32 cellular contexts compared by ENCODE assay signal in genomic region chr17:59694344-59694743, GRCh38. TPM values are rescaled to one million over a fixed set of nuclear protein-coding genes. Genes with fewer than 3 reads are reported as not detected.
DNase-seq lines count a peak whose midpoint lies in the region; ATAC-seq, FAIRE-seq and TF ChIP-seq lines count a peak whose summit lies in the region.
"Had no signal": no experiment of that assay in that cellular context is flagged by ENCODE, and none has a peak within 500 bp of the region (broad histone marks: within the 10 kb centered on the region; RNA-seq: fewer than 3 reads in every experiment).

No MANE protein-coding gene starts in this region.

- intact Hi-C loops in activated CD8-positive, alpha-beta T cell treated with anti-CD3 and anti-CD28 coated beads for 36 hours (cut with micrococcal nuclease) = no loop called here

- no peak for FAIRE-seq in astrocyte (lab: Jason Lieb, UNC)
- FAIRE-seq: A204.1, colon, H1, RCC 7860 had no signal

- ATAC-seq in activated CD8-positive, alpha-beta T cell treated with anti-CD3 and anti-CD28 coated beads for 36 hours = no peak
- no peak for ATAC-seq in activated CD8-positive, alpha-beta T cell treated with anti-CD3 and anti-CD28 coated beads, Interleukin-2, amount 10 ng/mL, durations not matched to agents 7 days and 5 days
- no peak for ATAC-seq in HG03097 (IDR thresholded peaks at IDR 0.05; ENCODE audit: low FRiP score, unreplicated experiment)
- ATAC-seq: esophagus mucosa, left colon had no signal

- CTCF ChIA-PET in activated CD8-positive, alpha-beta T cell treated with anti-CD3 and anti-CD28 coated beads for 36 hours (lab: Charles Lee) = no interaction called here
- CTCF ChIA-PET in activated CD8-positive, alpha-beta T cell treated with anti-CD3 and anti-CD28 coated beads, Interleukin-2, amount 10 ng/mL, durations not matched to agents 7 days and 5 days (lab: Charles Lee) = no interaction called here
- CTCF ChIA-PET in HEK293 (lab: Yijun Ruan, JAX) = no interaction called here

- peaks cover 63% of the 10 kb centered on the region for H4K20me1 ChIP-seq in astrocyte (ENCODE audit: insufficient read depth, low read length)

- H2AFZ ChIP-seq in astrocyte (ENCODE audit: low read depth, low read length) = no peak overlapping the region
- H2AFZ ChIP-seq: hepatocyte, neural progenitor cell had no signal

- H3K27ac ChIP-seq in HEK293 (ENCODE audit: extremely low read depth, low read depth, low read length) = no peak overlapping the region
- no peak overlapping the region for H3K27ac ChIP-seq in astrocyte (ENCODE audit: low read depth, low read length)
- H3K27ac ChIP-seq: hepatocyte, neural progenitor cell, sigmoid colon had no signal

- H3K9me3 Mint-ChIP-seq in activated CD8-positive, alpha-beta T cell treated with anti-CD3 and anti-CD28 coated beads for 36 hours = no peaks in the 10 kb centered on the region
- H3K9me3 Mint-ChIP-seq in activated CD8-positive, alpha-beta T cell treated with anti-CD3 and anti-CD28 coated beads, Interleukin-2, amount 10 ng/mL, durations not matched to agents 7 days and 5 days (ENCODE audit: insufficient read depth) = no peaks in the 10 kb centered on the region
- H3K9me3 Mint-ChIP-seq in astrocyte (ENCODE audit: unreplicated experiment) (no peaks in the 10 kb centered on the region), progenitor cell of endocrine pancreas (ENCODE audit: low read depth) (no peaks in the 10 kb centered on the region)
- H3K9me3 Mint-ChIP-seq: IgD-negative memory B cell, neural progenitor cell had no signal

- DNase-seq in activated CD8-positive, alpha-beta T cell treated with anti-CD3 and anti-CD28 coated beads for 36 hours = no peak
- no peak for DNase-seq in activated CD8-positive, alpha-beta T cell treated with anti-CD3 and anti-CD28 coated beads, Interleukin-2, amount 10 ng/mL, durations not matched to agents 7 days and 5 days
- DNase-seq in astrocyte (ENCODE audit: low read depth) (no peak), progenitor cell of endocrine pancreas (ENCODE audit: low spot score, unreplicated experiment) (no peak), occipital lobe (lab: John Stamatoyannopoulos, UW) (no peak), NCI-H226 (no peak)
- DNase-seq: AML-193; amniotic stem cell; CD4-positive, alpha-beta memory T cell; effector memory CD4-positive, alpha-beta T cell; foreskin melanocyte; left colon; NCI-H1092 treated with DMSO at 0.1 percent for 48 hours; NCI-H187 treated with DMSO at 0.1 percent for 48 hours; NCI-H2171 treated with DMSO at 0.1 percent for 48 hours; NCI-H526; NK-92 treated with Interleukin-12 subunit alpha and Interleukin-12 subunit beta, amount 100 ng/mL, for 24 hours; SIG-M5; sigmoid colon; stimulated activated CD4-positive, alpha-beta T cell treated with anti-CD3 and anti-CD28 coated beads, Interleukin-4, amount 100 ng/mL, for 4 hours; stimulated activated naive CD4-positive, alpha-beta T cell treated with Interleukin-2 at 50 U/mL for 16 hours; SW 1271 had no signal

- no peak overlapping the region for H3K4me3 Mint-ChIP-seq in activated CD8-positive, alpha-beta T cell treated with anti-CD3 and anti-CD28 coated beads for 36 hours
- H3K4me3 Mint-ChIP-seq in activated CD8-positive, alpha-beta T cell treated with anti-CD3 and anti-CD28 coated beads, Interleukin-2, amount 10 ng/mL, durations not matched to agents 7 days and 5 days = no peak overlapping the region
- H3K4me3 Mint-ChIP-seq in astrocyte (ENCODE audit: unreplicated experiment) (no peak overlapping the region), progenitor cell of endocrine pancreas (ENCODE audit: low read depth) (no peak overlapping the region)
- H3K4me3 Mint-ChIP-seq: CD4-positive, alpha-beta memory T cell; IgD-negative memory B cell; neural progenitor cell had no signal

- peaks cover 37% of the 10 kb centered on the region for H3K4me1 Mint-ChIP-seq in activated CD8-positive, alpha-beta T cell treated with anti-CD3 and anti-CD28 coated beads for 36 hours (ENCODE audit: low read depth)
- H3K4me1 Mint-ChIP-seq in activated CD8-positive, alpha-beta T cell treated with anti-CD3 and anti-CD28 coated beads, Interleukin-2, amount 10 ng/mL, durations not matched to agents 7 days and 5 days (ENCODE audit: low read depth) = peaks cover 19% of the 10 kb centered on the region
- H3K4me1 Mint-ChIP-seq in astrocyte (ENCODE audit: low read depth, unreplicated experiment) = peaks cover 6% of the 10 kb centered on the region
- H3K4me1 Mint-ChIP-seq in progenitor cell of endocrine pancreas (ENCODE audit: low read depth) = no peaks in the 10 kb centered on the region
- H3K4me1 Mint-ChIP-seq: neural progenitor cell had no signal

- H3K4me1 ChIP-seq in HEK293 (ENCODE audit: control insufficient read depth, insufficient read depth, low read length) = no peaks in the 10 kb centered on the region
- no peaks in the 10 kb centered on the region for H3K4me1 ChIP-seq in astrocyte (ENCODE audit: insufficient read depth, low read length)
- H3K4me1 ChIP-seq: neural progenitor cell, sigmoid colon had no signal

- H3K9ac ChIP-seq in astrocyte (ENCODE audit: low read length) = no peak overlapping the region
- H3K9ac ChIP-seq: neural progenitor cell had no signal

- no peak overlapping the region for H3K4me3 ChIP-seq in HEK293 (ENCODE audit: low read depth, low read length)
- H3K4me3 ChIP-seq in astrocyte (ENCODE audit: insufficient read depth, low read depth, low read length) = no peak overlapping the region
- H3K4me3 ChIP-seq: hepatocyte, neural progenitor cell, sigmoid colon had no signal

- POLR2A ChIA-PET in activated CD8-positive, alpha-beta T cell treated with anti-CD3 and anti-CD28 coated beads for 36 hours (lab: Charles Lee) = no interaction called here
- POLR2A ChIA-PET in activated CD8-positive, alpha-beta T cell treated with anti-CD3 and anti-CD28 coated beads, Interleukin-2, amount 10 ng/mL, durations not matched to agents 7 days and 5 days (lab: Charles Lee) = no interaction called here
- POLR2A ChIA-PET in HEK293 (lab: Yijun Ruan, JAX) = no interaction called here

- H3K27me3 ChIP-seq in astrocyte (ENCODE audit: insufficient read depth, low read length) = no peaks in the 10 kb centered on the region
- H3K27me3 ChIP-seq: hepatocyte, neural progenitor cell, sigmoid colon had no signal

- peaks cover 82 to 97% of the 10 kb centered on the region in 2 experiments for H3K36me3 ChIP-seq in HEK293 (ENCODE audit: control insufficient read depth in 2 of 2, insufficient read depth in 1 of 2, low read length in 2 of 2)
- peaks cover 84% of the 10 kb centered on the region for H3K36me3 ChIP-seq in astrocyte (ENCODE audit: insufficient read depth, low read length)

- peaks cover 75% of the 10 kb centered on the region for H3K79me2 ChIP-seq in astrocyte (ENCODE audit: insufficient read depth, low read length)

- peaks cover 60% of the 10 kb centered on the region for H3K36me3 Mint-ChIP-seq in activated CD8-positive, alpha-beta T cell treated with anti-CD3 and anti-CD28 coated beads for 36 hours (ENCODE audit: low read depth)
- peaks cover 89% of the 10 kb centered on the region for H3K36me3 Mint-ChIP-seq in activated CD8-positive, alpha-beta T cell treated with anti-CD3 and anti-CD28 coated beads, Interleukin-2, amount 10 ng/mL, durations not matched to agents 7 days and 5 days (ENCODE audit: low read depth)
- H3K36me3 Mint-ChIP-seq in astrocyte (ENCODE audit: low read depth, unreplicated experiment) (peaks cover 28% of the 10 kb centered on the region), progenitor cell of endocrine pancreas (ENCODE audit: insufficient read depth) (peaks cover 32% of the 10 kb centered on the region)

- H3K27me3 Mint-ChIP-seq in activated CD8-positive, alpha-beta T cell treated with anti-CD3 and anti-CD28 coated beads for 36 hours = no peaks in the 10 kb centered on the region
- no peaks in the 10 kb centered on the region for H3K27me3 Mint-ChIP-seq in activated CD8-positive, alpha-beta T cell treated with anti-CD3 and anti-CD28 coated beads, Interleukin-2, amount 10 ng/mL, durations not matched to agents 7 days and 5 days (ENCODE audit: low read depth)
- H3K27me3 Mint-ChIP-seq in astrocyte (ENCODE audit: low read depth, unreplicated experiment) = no peaks in the 10 kb centered on the region
- no peaks in the 10 kb centered on the region for H3K27me3 Mint-ChIP-seq in progenitor cell of endocrine pancreas
- H3K27me3 Mint-ChIP-seq: CD4-positive, alpha-beta memory T cell; IgD-negative memory B cell had no signal

- H3K9me3 ChIP-seq in HEK293 (ENCODE audit: control insufficient read depth, insufficient read depth, low read depth, low read length) = no peaks in the 10 kb centered on the region
- H3K9me3 ChIP-seq in astrocyte (ENCODE audit: insufficient read depth, low read depth, low read length) = no peaks in the 10 kb centered on the region
- H3K9me3 ChIP-seq: sigmoid colon had no signal

- no peak for TF ChIP-seq CTCF in activated CD8-positive, alpha-beta T cell treated with anti-CD3 and anti-CD28 coated beads for 36 hours (IDR thresholded peaks at IDR 0.05)
- TF ChIP-seq CTCF in HEK293 (tag by site-specific recombination; IDR thresholded peaks at IDR 0.05) (no peak), astrocyte (IDR thresholded peaks at IDR 0.05; ENCODE audit: insufficient read depth, low read depth, low read length) (no peak), progenitor cell of endocrine pancreas (IDR thresholded peaks at IDR 0.05; ENCODE audit: unreplicated experiment) (no peak)

- peak overlapping the region; percentile 54 for H3K27ac Mint-ChIP-seq in activated CD8-positive, alpha-beta T cell treated with anti-CD3 and anti-CD28 coated beads for 36 hours
- H3K27ac Mint-ChIP-seq in activated CD8-positive, alpha-beta T cell treated with anti-CD3 and anti-CD28 coated beads, Interleukin-2, amount 10 ng/mL, durations not matched to agents 7 days and 5 days = no peak overlapping the region
- peak overlapping the region; percentile 2 for H3K27ac Mint-ChIP-seq in astrocyte (ENCODE audit: unreplicated experiment)
- peak overlapping the region; percentile 9 for H3K27ac Mint-ChIP-seq in progenitor cell of endocrine pancreas
- H3K27ac Mint-ChIP-seq: neural progenitor cell had no signal

- no peak overlapping the region for H3K4me2 ChIP-seq in astrocyte (ENCODE audit: low read length)
- H3K4me2 ChIP-seq: hepatocyte, neural progenitor cell had no signal

TF ChIP-seq in HEK293, 187 proteins besides CTCF, POLR2A, EP300 and RAD21 (continues in another document):
- no peak for TF ChIP-seq ZNF785 (tag by site-specific recombination; IDR thresholded peaks at IDR 0.05)

RNA-seq across cellular contexts. Expression of gene PTRH2, which starts 12.9 kb away (rescaled TPM):
- 10 to 100 TPM; 34.2 to 37.4 TPM for total RNA-seq in activated CD8-positive, alpha-beta T cell treated with anti-CD3 and anti-CD28 coated beads for 36 hours
- total RNA-seq in activated CD8-positive, alpha-beta T cell treated with anti-CD3 and anti-CD28 coated beads, Interleukin-2, amount 10 ng/mL, durations not matched to agents 7 days and 5 days = 10 to 100 TPM; 21.5 to 24.7 TPM
- total RNA-seq in astrocyte (34.5 and 36.3 TPM in 2 replicates), progenitor cell of endocrine pancreas (19.2 and 23.8 TPM in 2 replicates), occipital lobe (22.1 TPM)

RNA-seq across cellular contexts. Expression of gene VMP1, which starts 13.1 kb away (rescaled TPM):
- 100 to 1,000 TPM; 239 to 248 TPM for total RNA-seq in activated CD8-positive, alpha-beta T cell treated with anti-CD3 and anti-CD28 coated beads for 36 hours
- total RNA-seq in activated CD8-positive, alpha-beta T cell treated with anti-CD3 and anti-CD28 coated beads, Interleukin-2, amount 10 ng/mL, durations not matched to agents 7 days and 5 days = 100 to 1,000 TPM; 122 to 123 TPM
- total RNA-seq in astrocyte = 288 and 314 TPM in 2 replicates
- total RNA-seq in progenitor cell of endocrine pancreas = 162 and 177 TPM in 2 replicates
- 238 TPM for total RNA-seq in occipital lobe
